In the genomic region with DNA sequence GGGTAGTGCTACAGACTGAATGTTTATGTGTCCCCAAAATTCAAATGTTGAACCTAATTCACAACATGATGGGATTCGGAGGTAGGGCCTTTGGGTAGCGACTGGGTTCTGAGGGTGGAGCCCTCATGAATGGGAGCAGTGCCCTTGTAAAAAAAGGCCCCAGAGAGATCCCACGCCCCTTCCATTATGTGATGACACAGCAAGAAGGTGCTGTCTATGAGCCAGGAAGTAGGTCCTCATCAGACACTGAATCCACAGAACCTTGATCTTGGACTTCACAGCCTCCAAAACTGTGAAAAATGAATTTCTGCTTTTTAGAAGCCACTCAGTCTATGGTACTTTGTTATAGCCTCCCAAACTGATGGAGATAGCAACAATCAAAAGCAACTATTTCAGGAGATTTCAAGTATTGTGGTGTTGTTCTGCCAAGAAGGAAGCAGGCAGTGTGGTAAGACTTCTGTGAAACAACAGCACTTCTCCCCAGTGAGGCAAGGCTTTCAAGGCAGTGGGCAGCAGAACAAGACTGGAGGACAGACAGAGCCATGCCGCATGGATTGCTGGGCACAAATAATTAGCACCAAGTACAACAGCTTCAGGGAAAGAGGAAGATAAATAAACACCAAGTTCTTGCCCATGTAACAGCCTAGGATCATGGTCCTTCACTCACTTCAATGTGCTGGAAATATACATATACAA, we compare ENCODE assay signal across 13 cellular contexts.
"Had no signal": no experiment of that assay in that cellular context is flagged by ENCODE, and none has a peak within 500 bp of the region (broad histone marks: within the 10 kb centered on the region; RNA-seq: fewer than 3 reads in every experiment).

No MANE protein-coding gene starts in this region.

- DNase-seq: activated CD4-positive, CD25-positive, alpha-beta regulatory T cell treated with anti-CD3 and anti-CD28 coated beads, Interleukin-2, amount 50 U/mL, for 72 hours; activated naive CD4-positive, alpha-beta T cell treated with anti-CD3 and anti-CD28 coated beads, Interleukin-2, amount 50 U/mL, for 16 hours; activated T-cell treated with anti-CD3 and anti-CD28 coated beads, Interleukin-2, amount 50 U/mL, for 1 hour; dorsolateral prefrontal cortex; erythroblast; glutamatergic neuron; kidney; ovary; stimulated activated CD4-positive, alpha-beta T cell treated with anti-CD3 and anti-CD28 coated beads, Interleukin-2, amount 100 ng/mL, for 24 hours; stimulated activated naive B cell treated with anti-CD40 and anti-IgM and Interleukin-4, amounts not matched to agents 10 μg/mL and 1 μg/mL and 100 μg/mL, for 72 hours; thyroid gland; uterus had no signal

- ATAC-seq: stimulated activated naive B cell treated with anti-CD40 and anti-IgM and Interleukin-4, amounts not matched to agents 10 μg/mL and 1 μg/mL and 100 μg/mL, for 72 hours had no signal

- H3K36me3 ChIP-seq: neural progenitor cell, ovary, thyroid gland, uterus had no signal

- H3K9me3 ChIP-seq: ovary, thyroid gland, uterus had no signal

- H3K4me3 ChIP-seq: dorsolateral prefrontal cortex, neural progenitor cell, ovary, thyroid gland, uterus had no signal

- H3K27ac ChIP-seq: dorsolateral prefrontal cortex, neural progenitor cell, ovary, thyroid gland, uterus had no signal

- H3K27me3 ChIP-seq: dorsolateral prefrontal cortex, neural progenitor cell, ovary, thyroid gland, uterus had no signal

- H3K4me1 ChIP-seq: thyroid gland, uterus had no signal
